ENCODE assay signal across 12 cellular contexts in genomic region chr15:100663066-100663465, GRCh38.
A peak's percentile ranks its signal among the peaks of the same experiment; 100 is the strongest.
DNase-seq lines count a peak whose midpoint lies in the region; ATAC-seq, FAIRE-seq and TF ChIP-seq lines count a peak whose summit lies in the region.
"Had no signal": no experiment of that assay in that cellular context is flagged by ENCODE, and none has a peak within 500 bp of the region (broad histone marks: within the 10 kb centered on the region; RNA-seq: fewer than 3 reads in every experiment).

No MANE protein-coding gene starts in this region.

- no peak for FAIRE-seq in pancreas (lab: Jason Lieb, UNC)

- ATAC-seq in pancreas (no peak), GM21447 (IDR thresholded peaks at IDR 0.05; ENCODE audit: unreplicated experiment) (no peak), HG03342 (IDR thresholded peaks at IDR 0.05; ENCODE audit: unreplicated experiment) (no peak)
- ATAC-seq: activated T-cell treated with anti-CD3 and anti-CD28 coated beads, Interleukin-2, amount 50 U/mL, for 4 hours had no signal

- H3K9me3 Mint-ChIP-seq in Caco-2 (ENCODE audit: unreplicated experiment), result no peaks in the 10 kb centered on the region
- H3K9me3 Mint-ChIP-seq in CD8-positive, alpha-beta memory T cell, result no peaks in the 10 kb centered on the region
- H3K9me3 Mint-ChIP-seq: activated T-cell treated with anti-CD3 and anti-CD28 coated beads, Interleukin-2, amount 50 U/mL, for 4 hours had no signal

- H3K36me3 Mint-ChIP-seq in Caco-2 (ENCODE audit: insufficient read depth, unreplicated experiment), result no peaks in the 10 kb centered on the region
- no peaks in the 10 kb centered on the region for H3K36me3 Mint-ChIP-seq in CD8-positive, alpha-beta memory T cell

- H3K4me1 ChIP-seq in Caco-2 (no peaks in the 10 kb centered on the region), pancreas (no peaks in the 10 kb centered on the region)
- H3K4me1 ChIP-seq in CD8-positive, alpha-beta memory T cell (ENCODE audit: insufficient read depth, low read length), result no peaks in the 10 kb centered on the region
- H3K4me1 ChIP-seq: lower lobe of right lung, spleen had no signal

- H3K36me3 ChIP-seq in Caco-2 (ENCODE audit: control insufficient read depth, insufficient read depth, low read length) (no peaks in the 10 kb centered on the region), pancreas (no peaks in the 10 kb centered on the region)
- H3K36me3 ChIP-seq in CD8-positive, alpha-beta memory T cell (ENCODE audit: insufficient read depth, low read length), result no peaks in the 10 kb centered on the region
- H3K36me3 ChIP-seq: lower lobe of right lung, spleen had no signal

- BruUV-seq in Caco-2 (replicated peaks; lab: Mats Ljungman, UMichigan), result no TSS peak

- no peak overlapping the region for H3K4me3 Mint-ChIP-seq in Caco-2 (ENCODE audit: unreplicated experiment)
- H3K4me3 Mint-ChIP-seq in CD8-positive, alpha-beta memory T cell, result no peak overlapping the region
- H3K4me3 Mint-ChIP-seq: activated T-cell treated with anti-CD3 and anti-CD28 coated beads, Interleukin-2, amount 50 U/mL, for 4 hours had no signal

- H3K4me1 Mint-ChIP-seq in Caco-2 (ENCODE audit: low read depth, unreplicated experiment), result no peaks in the 10 kb centered on the region
- no peaks in the 10 kb centered on the region for H3K4me1 Mint-ChIP-seq in CD8-positive, alpha-beta memory T cell

- CTCF ChIA-PET in Caco-2 (lab: Charles Lee), result interaction anchor here (0.5 to 0.8 kb wide), 2 partner anchors 187 to 210 kb away, joined by 3 to 4 read pairs; no protein-coding TSS in a partner anchor
- CTCF ChIA-PET in CD8-positive, alpha-beta memory T cell (lab: Charles Lee), result no interaction called here

- DNase-seq in Caco-2 (peak in 1 of 2 experiments; percentile 25), HT1080 (ENCODE audit: low read depth) (peak; percentile 13), SW480 (ENCODE audit: low spot score) (peak; percentile 56), iPS-NIHi7 (ENCODE audit: extremely low spot score) (peak; percentile 79), pancreas (no peak)
- no peak for DNase-seq in CD8-positive, alpha-beta memory T cell
- DNase-seq: activated T-cell treated with anti-CD3 and anti-CD28 coated beads, Interleukin-2, amount 50 U/mL, for 4 hours; GDM1; lower lobe of right lung; spleen had no signal

- POLR2A ChIA-PET in Caco-2 (lab: Charles Lee), result no interaction called here
- POLR2A ChIA-PET in CD8-positive, alpha-beta memory T cell (lab: Charles Lee), result no interaction called here

- TF ChIP-seq CTCF in Caco-2 (IDR thresholded peaks at IDR 0.05; ENCODE audit: insufficient read depth in 1 of 2, low read depth in 1 of 2, low read length in 1 of 2, severe bottlenecking in 1 of 2, unreplicated experiment in 1 of 2) (peak; percentile 23 to 47), pancreas (IDR thresholded peaks at IDR 0.05) (no peak)

- no peak overlapping the region for H3K27ac ChIP-seq in pancreas
- no peak overlapping the region for H3K27ac ChIP-seq in CD8-positive, alpha-beta memory T cell (ENCODE audit: low read depth, low read length)
- H3K27ac ChIP-seq: lower lobe of right lung, spleen had no signal

- H3K4me3 ChIP-seq in Caco-2 (ENCODE audit: low read depth, low read length) (no peak overlapping the region), pancreas (no peak overlapping the region)
- H3K4me3 ChIP-seq in CD8-positive, alpha-beta memory T cell (ENCODE audit: low read length), result no peak overlapping the region
- H3K4me3 ChIP-seq: lower lobe of right lung, spleen had no signal

- no peaks in the 10 kb centered on the region for H3K9me3 ChIP-seq in Caco-2
- H3K9me3 ChIP-seq in pancreas, result no peaks in the 10 kb centered on the region
- no peaks in the 10 kb centered on the region for H3K9me3 ChIP-seq in CD8-positive, alpha-beta memory T cell (ENCODE audit: low read length)
- H3K9me3 ChIP-seq: lower lobe of right lung, spleen had no signal

- H3K27me3 ChIP-seq in Caco-2 (replicated peaks; ENCODE audit: control insufficient read depth, insufficient read depth, low read length) (no peaks in the 10 kb centered on the region), pancreas (no peaks in the 10 kb centered on the region)
- H3K27me3 ChIP-seq in CD8-positive, alpha-beta memory T cell (ENCODE audit: insufficient read depth, low read length, poor library complexity, severe bottlenecking), result no peaks in the 10 kb centered on the region

- no peaks in the 10 kb centered on the region for H3K27me3 Mint-ChIP-seq in Caco-2 (ENCODE audit: insufficient read depth, unreplicated experiment)
- H3K27me3 Mint-ChIP-seq in CD8-positive, alpha-beta memory T cell, result peaks cover 3 to 8% of the 10 kb centered on the region in 2 donors

- intact Hi-C loops in Caco-2 (cut with micrococcal nuclease; ENCODE audit: unreplicated experiment), result loop anchor here (2.0 kb wide), 1 partner anchor 210 kb away; no protein-coding TSS in a partner anchor
- intact Hi-C loops in pancreas (cut with DNase I), result loop anchor here in 1 of 3 donors (10.0 kb wide), 1 partner anchor 212 kb away; the partner anchor contains the start of gene ALDH1A3

- H3K27ac Mint-ChIP-seq in Caco-2 (ENCODE audit: unreplicated experiment), result no peak overlapping the region
- H3K27ac Mint-ChIP-seq in CD8-positive, alpha-beta memory T cell, result no peak overlapping the region

- WGBS in pancreas, 2 donors, result 44 to 51% methylated on average over 6 of the region's 6 CpGs

Comparison
In these comparisons a context has a peak if more than half of its experiments do, and no peak if none do; other contexts are left out.
1. DNase-seq: peak in HT1080 (single experiment), SW480 (single experiment) and iPS-NIHi7 (single experiment); none in pancreas (0 of 6) and CD8-positive, alpha-beta memory T cell (0 of 5).
2. CTCF ChIP-seq: peak in Caco-2 (2 of 2); none in pancreas (0 of 4).